Comparison of ENCODE assay signal across 8 cellular contexts in the genomic region with DNA sequence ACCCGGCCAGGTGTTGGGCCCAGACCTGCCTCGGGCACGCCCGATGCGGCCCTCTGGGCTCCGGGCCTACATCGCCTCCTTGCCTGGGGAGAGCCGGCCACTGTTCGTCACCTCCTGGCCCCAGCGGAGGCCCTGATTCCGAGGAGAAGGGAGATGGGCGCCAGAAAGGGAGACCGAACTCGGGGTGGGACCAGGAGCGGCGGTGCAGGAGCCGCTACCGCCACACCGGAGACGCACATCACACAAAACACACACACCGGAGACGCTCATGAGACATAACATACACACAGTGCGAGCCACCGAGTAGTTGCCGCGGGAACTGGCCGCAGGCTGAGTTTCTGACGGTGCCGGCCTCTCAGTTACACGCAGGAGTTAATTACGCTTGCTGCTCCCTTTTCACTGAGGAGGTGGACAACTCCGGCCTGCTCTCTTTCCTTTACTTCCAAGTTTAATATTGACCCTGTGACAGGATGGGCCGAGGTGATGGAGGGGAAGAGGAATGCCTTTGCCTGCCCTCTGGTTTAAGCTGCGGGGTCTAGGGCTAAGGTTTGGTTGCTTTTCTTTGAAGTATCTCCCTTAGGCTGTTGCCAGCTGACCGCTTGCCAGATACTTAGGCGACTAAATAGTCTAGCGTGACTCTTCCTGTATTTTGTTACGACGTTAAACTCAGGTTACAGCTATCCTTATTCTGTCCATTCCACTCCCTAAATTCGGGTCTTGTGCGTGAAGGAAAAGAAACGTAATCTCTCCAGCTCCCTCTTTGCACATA. TPM values are rescaled to one million over a fixed set of nuclear protein-coding genes. Genes with fewer than 3 reads are reported as not detected.
A peak's percentile ranks its signal among the peaks of the same experiment; 100 is the strongest.
DNase-seq lines count a peak whose midpoint lies in the region; ATAC-seq and TF ChIP-seq lines count a peak whose summit lies in the region.

No MANE protein-coding gene starts in this region.

- peak overlapping the region; percentile 77 for H3K4me2 ChIP-seq in osteoblast (ENCODE audit: insufficient read depth, low read length)

- H3K4me1 Mint-ChIP-seq in CD8-positive, alpha-beta T cell (ENCODE audit: low read depth), result peaks cover 76% of the 10 kb centered on the region
- peaks cover 58% of the 10 kb centered on the region for H3K4me1 Mint-ChIP-seq in activated T-helper 2 cell treated with anti-CD3 and anti-CD28 coated beads, Interferon-gamma antibody, Interleukin-2, Interleukin-4, amounts not matched to agents 10 μg/mL and 5 μg/mL and 100 μg/mL, durations not matched to agents 14 hours and 24 hours and 36 hours (ENCODE audit: low read depth)
- peaks cover 10% of the 10 kb centered on the region for H3K4me1 Mint-ChIP-seq in glutamatergic neuron (ENCODE audit: low read depth, unreplicated experiment)

- H3K4me3 Mint-ChIP-seq in CD8-positive, alpha-beta T cell, result peak overlapping the region; percentile 95
- peak overlapping the region; percentile 96 for H3K4me3 Mint-ChIP-seq in activated T-helper 2 cell treated with anti-CD3 and anti-CD28 coated beads, Interferon-gamma antibody, Interleukin-2, Interleukin-4, amounts not matched to agents 10 μg/mL and 5 μg/mL and 100 μg/mL, durations not matched to agents 14 hours and 24 hours and 36 hours (ENCODE audit: low read depth)
- peak overlapping the region; percentile 94 for H3K4me3 Mint-ChIP-seq in glutamatergic neuron (ENCODE audit: unreplicated experiment)

- H3K79me2 ChIP-seq in osteoblast (ENCODE audit: insufficient read depth, low read length), result peaks cover 54% of the 10 kb centered on the region

- peak overlapping the region; percentile 83 for H3K4me3 ChIP-seq in CD8-positive, alpha-beta T cell (ENCODE audit: low read depth, low read length)
- peak overlapping the region; percentile 98 for H3K4me3 ChIP-seq in osteoblast (ENCODE audit: insufficient read depth, low read length)

- H3K36me3 Mint-ChIP-seq in CD8-positive, alpha-beta T cell, result peaks cover 33% of the 10 kb centered on the region
- H3K36me3 Mint-ChIP-seq in activated T-helper 2 cell treated with anti-CD3 and anti-CD28 coated beads, Interferon-gamma antibody, Interleukin-2, Interleukin-4, amounts not matched to agents 10 μg/mL and 5 μg/mL and 100 μg/mL, durations not matched to agents 14 hours and 24 hours and 36 hours (ENCODE audit: low read depth), result peaks cover 36% of the 10 kb centered on the region
- peaks cover 4% of the 10 kb centered on the region for H3K36me3 Mint-ChIP-seq in glutamatergic neuron (ENCODE audit: unreplicated experiment)

- CTCF ChIA-PET in CD8-positive, alpha-beta T cell (lab: Charles Lee), result interaction anchor here (0.6 to 2.0 kb wide), 18 partner anchors 11 to 746 kb away, joined by 3 to 17 read pairs (median 4); partner anchors contain the start of genes SENP7, TRMT10C and ZBTB11
- CTCF ChIA-PET in GM10248 (lab: Yijun Ruan, JAX), result interaction anchor here (0.8 to 3.9 kb wide), 23 partner anchors 11 to 866 kb away, joined by 3 to 39 read pairs (median 4); partner anchors contain the start of genes CEP97, TRMT10C and ZBTB11

- no peaks in the 10 kb centered on the region for H3K27me3 ChIP-seq in CD8-positive, alpha-beta T cell (ENCODE audit: insufficient read depth, low read length)
- H3K27me3 ChIP-seq in osteoblast (ENCODE audit: insufficient read depth, low read length), result no peaks in the 10 kb centered on the region

- POLR2A ChIA-PET in CD8-positive, alpha-beta T cell (lab: Charles Lee), result interaction anchor here (1.0 to 2.6 kb wide), 16 partner anchors 12 to 275 kb away, joined by 3 to 29 read pairs (median 6); partner anchors contain the start of genes NFKBIZ, NXPE3, RPL24 and SENP7
- POLR2A ChIA-PET in GM10248 (lab: Yijun Ruan, JAX), result interaction anchor here (0.6 to 2.8 kb wide), 4 partner anchors 13 to 1048 kb away, joined by 4 to 17 read pairs (median 8); partner anchors contain the start of gene TRMT10C

- H4K20me1 ChIP-seq in osteoblast (ENCODE audit: insufficient read depth, low read length), result peaks cover 28% of the 10 kb centered on the region

- peak overlapping the region; percentile 85 for H2AFZ ChIP-seq in osteoblast (ENCODE audit: low read length)

- no peak for TF ChIP-seq CTCF in CD8-positive, alpha-beta T cell (IDR thresholded peaks at IDR 0.05)
- TF ChIP-seq CTCF in glutamatergic neuron (IDR thresholded peaks at IDR 0.05; ENCODE audit: partially characterized antibody, unreplicated experiment) (no peak), osteoblast (IDR thresholded peaks at IDR 0.05; ENCODE audit: extremely low read depth, low read depth, low read length) (no peak), GM10248 (IDR thresholded peaks at IDR 0.05; ENCODE audit: control extremely low read depth, extremely low read depth, low read depth, missing control alignments) (no peak)

- H3K27ac ChIP-seq in CD8-positive, alpha-beta T cell (ENCODE audit: low read depth, low read length), result peak overlapping the region; percentile 98
- H3K27ac ChIP-seq in osteoblast (ENCODE audit: low read depth, low read length), result peak overlapping the region; percentile 96

- H3K27ac Mint-ChIP-seq in CD8-positive, alpha-beta T cell, result peak overlapping the region; percentile 99
- H3K27ac Mint-ChIP-seq in activated T-helper 2 cell treated with anti-CD3 and anti-CD28 coated beads, Interferon-gamma antibody, Interleukin-2, Interleukin-4, amounts not matched to agents 10 μg/mL and 5 μg/mL and 100 μg/mL, durations not matched to agents 14 hours and 24 hours and 36 hours, result peak overlapping the region; percentile 99
- peak overlapping the region; percentile 99 for H3K27ac Mint-ChIP-seq in glutamatergic neuron (ENCODE audit: unreplicated experiment)

- H3K4me1 ChIP-seq in CD8-positive, alpha-beta T cell (ENCODE audit: insufficient read depth, low read length), result peaks cover 63% of the 10 kb centered on the region
- peaks cover 16% of the 10 kb centered on the region for H3K4me1 ChIP-seq in osteoblast (ENCODE audit: insufficient read depth, low read length)

- no peaks in the 10 kb centered on the region for H3K9me3 ChIP-seq in CD8-positive, alpha-beta T cell (ENCODE audit: low read length)
- no peaks in the 10 kb centered on the region for H3K9me3 ChIP-seq in osteoblast (ENCODE audit: low read depth, low read length)

- intact Hi-C loops in CD8-positive, alpha-beta T cell (cut with DNase I, micrococcal nuclease), result loop anchor here (1.0 to 10.0 kb wide), 9 partner anchors 61 to 1170 kb away; partner anchors contain the start of genes CEP97 (in 1 of the 2), LNP1 (in 1 of the 2), NFKBIZ (in 1 of the 2) and NXPE3 (in 1 of the 2)
- intact Hi-C loops in activated T-helper 2 cell treated with anti-CD3 and anti-CD28 coated beads, Interferon-gamma antibody, Interleukin-2, Interleukin-4, amounts not matched to agents 10 μg/mL and 5 μg/mL and 100 μg/mL, durations not matched to agents 14 hours and 24 hours and 36 hours (cut with micrococcal nuclease), result loop anchor here (1.0 to 5.0 kb wide), 5 partner anchors 13 to 1172 kb away; partner anchors contain the start of genes CEP97, LNP1, TOMM70 and TRMT10C

- no peaks in the 10 kb centered on the region for H3K9me3 Mint-ChIP-seq in CD8-positive, alpha-beta T cell
- no peaks in the 10 kb centered on the region for H3K9me3 Mint-ChIP-seq in activated T-helper 2 cell treated with anti-CD3 and anti-CD28 coated beads, Interferon-gamma antibody, Interleukin-2, Interleukin-4, amounts not matched to agents 10 μg/mL and 5 μg/mL and 100 μg/mL, durations not matched to agents 14 hours and 24 hours and 36 hours
- H3K9me3 Mint-ChIP-seq in glutamatergic neuron (ENCODE audit: unreplicated experiment), result peaks cover 8% of the 10 kb centered on the region

- peak; percentile 41 for ATAC-seq in CD8-positive, alpha-beta T cell
- ATAC-seq in GM19023 (IDR thresholded peaks at IDR 0.05; ENCODE audit: unreplicated experiment), result peak; percentile 47
- peak; percentile 22 for ATAC-seq in HG03108 (IDR thresholded peaks at IDR 0.05; ENCODE audit: unreplicated experiment)

- no peaks in the 10 kb centered on the region for H3K27me3 Mint-ChIP-seq in CD8-positive, alpha-beta T cell (ENCODE audit: low read depth)
- H3K27me3 Mint-ChIP-seq in activated T-helper 2 cell treated with anti-CD3 and anti-CD28 coated beads, Interferon-gamma antibody, Interleukin-2, Interleukin-4, amounts not matched to agents 10 μg/mL and 5 μg/mL and 100 μg/mL, durations not matched to agents 14 hours and 24 hours and 36 hours (ENCODE audit: low read depth), result no peaks in the 10 kb centered on the region
- H3K27me3 Mint-ChIP-seq in glutamatergic neuron (ENCODE audit: unreplicated experiment), result no peaks in the 10 kb centered on the region

- H3K36me3 ChIP-seq in CD8-positive, alpha-beta T cell (ENCODE audit: insufficient read depth, low read length), result peaks cover under 1% of the 10 kb centered on the region
- peaks cover 10% of the 10 kb centered on the region for H3K36me3 ChIP-seq in osteoblast (ENCODE audit: insufficient read depth, low read length)

- peak in 3 of 7 experiments; percentile 28 to 61 (median 56) for DNase-seq in CD8-positive, alpha-beta T cell
- peak; percentile 70 for DNase-seq in NCI-H2196 treated with DMSO at 0.1 percent for 48 hours (lab: John Stamatoyannopoulos, UW; ENCODE audit: unreplicated experiment)
- DNase-seq in activated T-helper 2 cell treated with anti-CD3 and anti-CD28 coated beads, Interferon-gamma antibody, Interleukin-2, Interleukin-4, amounts not matched to agents 10 μg/mL and 5 μg/mL and 100 μg/mL, durations not matched to agents 14 hours and 24 hours and 36 hours (ENCODE audit: low spot score), result peak; percentile 60
- no peak for DNase-seq in glutamatergic neuron
- DNase-seq in osteoblast (ENCODE audit: insufficient read length, low spot score, missing footprints), result peak; percentile 73
- DNase-seq in GM10248 (ENCODE audit: extremely low spot score), result no peak

RNA-seq across cellular contexts. Expression of gene PCNP, which starts 0.6 kb away (rescaled TPM):
- total RNA-seq in CD8-positive, alpha-beta T cell, result 100 to 1,000 TPM; 175 to 189 TPM
- total RNA-seq in activated T-helper 2 cell treated with anti-CD3 and anti-CD28 coated beads, Interferon-gamma antibody, Interleukin-2, Interleukin-4, amounts not matched to agents 10 μg/mL and 5 μg/mL and 100 μg/mL, durations not matched to agents 14 hours and 24 hours and 36 hours, result 190 and 192 TPM in 2 replicates
- total RNA-seq in glutamatergic neuron (ENCODE audit: unreplicated experiment), result 131 TPM
- total RNA-seq in osteoblast, result 92.6 and 93.4 TPM in 2 replicates

RNA-seq across cellular contexts. Expression of gene TRMT10C, which starts 12.9 kb away (rescaled TPM):
- total RNA-seq in CD8-positive, alpha-beta T cell, result 10 to 100 TPM; 41.5 to 44.0 TPM
- 47.1 and 54.0 TPM in 2 replicates for total RNA-seq in activated T-helper 2 cell treated with anti-CD3 and anti-CD28 coated beads, Interferon-gamma antibody, Interleukin-2, Interleukin-4, amounts not matched to agents 10 μg/mL and 5 μg/mL and 100 μg/mL, durations not matched to agents 14 hours and 24 hours and 36 hours
- total RNA-seq in glutamatergic neuron (ENCODE audit: unreplicated experiment) (23.5 TPM), osteoblast (25.0 and 25.6 TPM in 2 replicates)

Comparison
In these comparisons a context has a peak if more than half of its experiments do, and no peak if none do; other contexts are left out.
1. DNase-seq: peak in NCI-H2196 treated with DMSO at 0.1 percent for 48 hours (single experiment), activated T-helper 2 cell treated with anti-CD3 and anti-CD28 coated beads, Interferon-gamma antibody, Interleukin-2, Interleukin-4, amounts not matched to agents 10 μg/mL and 5 μg/mL and 100 μg/mL, durations not matched to agents 14 hours and 24 hours and 36 hours (single experiment) and osteoblast (single experiment); none in glutamatergic neuron (single experiment) and GM10248 (single experiment).
2. Peak in every context shown above with its lines, with median percentiles within 50 percentile points of each other: ATAC-seq, H3K27ac Mint-ChIP-seq and H3K4me3 Mint-ChIP-seq.